In genomic region chr12:67758119-67758873, GRCh38 we compare ENCODE assay signal across 11 cellular contexts.
DNase-seq lines count a peak whose midpoint lies in the region; ATAC-seq lines count a peak whose summit lies in the region.
"Had no signal": no experiment of that assay in that cellular context is flagged by ENCODE, and none has a peak within 500 bp of the region (broad histone marks: within the 10 kb centered on the region; RNA-seq: fewer than 3 reads in every experiment).

No MANE protein-coding gene starts in this region.

- CTCF ChIA-PET in activated CD4-positive, alpha-beta memory T cell treated with anti-CD3 and anti-CD28 coated beads, Interleukin-2, amount 10 ng/mL, durations not matched to agents 7 days and 5 days (lab: Charles Lee) = no interaction called here

- POLR2A ChIA-PET in activated CD4-positive, alpha-beta memory T cell treated with anti-CD3 and anti-CD28 coated beads, Interleukin-2, amount 10 ng/mL, durations not matched to agents 7 days and 5 days (lab: Charles Lee) = no interaction called here

- no peaks in the 10 kb centered on the region; the same call in 1 of the 2 replicates for H3K36me3 ChIP-seq in Karpas-422 (ENCODE audit: insufficient read depth, low read length)

- H3K27ac Mint-ChIP-seq in activated naive CD8-positive, alpha-beta T cell = peak overlapping the region; percentile 24
- no peak overlapping the region for H3K27ac Mint-ChIP-seq in activated naive CD8-positive, alpha-beta T cell treated with anti-CD3 and anti-CD28 coated beads for 36 hours
- H3K27ac Mint-ChIP-seq in activated CD4-positive, alpha-beta memory T cell treated with anti-CD3 and anti-CD28 coated beads, Interleukin-2, amount 10 ng/mL, durations not matched to agents 7 days and 5 days = no peak overlapping the region
- H3K27ac Mint-ChIP-seq: natural killer cell treated with Interleukin-12 subunit alpha and Interleukin-12 subunit beta and Interleukin-15 and Interleukin-18, amount 100 ng/mL, for 72 hours had no signal

- no peaks in the 10 kb centered on the region for H3K79me2 ChIP-seq in Karpas-422 (ENCODE audit: low read length)

- no peaks in the 10 kb centered on the region for H3K9me2 ChIP-seq in Karpas-422 (replicated peaks; ENCODE audit: insufficient read depth, low read length)

- peak overlapping the region; percentile 64 for H3K4me2 ChIP-seq in Karpas-422 (ENCODE audit: low read depth, low read length, poor library complexity, severe bottlenecking)

- peak overlapping the region; percentile 50 for H3K9ac ChIP-seq in Karpas-422 (ENCODE audit: low read length)

- H3K4me1 ChIP-seq in Karpas-422 (ENCODE audit: low read length) = peaks cover 81% of the 10 kb centered on the region

- H3K4me3 Mint-ChIP-seq in activated naive CD8-positive, alpha-beta T cell = no peak overlapping the region
- no peak overlapping the region for H3K4me3 Mint-ChIP-seq in activated naive CD8-positive, alpha-beta T cell treated with anti-CD3 and anti-CD28 coated beads for 36 hours
- no peak overlapping the region for H3K4me3 Mint-ChIP-seq in activated CD4-positive, alpha-beta memory T cell treated with anti-CD3 and anti-CD28 coated beads, Interleukin-2, amount 10 ng/mL, durations not matched to agents 7 days and 5 days
- H3K4me3 Mint-ChIP-seq: natural killer cell treated with Interleukin-12 subunit alpha and Interleukin-12 subunit beta and Interleukin-15 and Interleukin-18, amount 100 ng/mL, for 72 hours had no signal

- peaks cover 3% of the 10 kb centered on the region for H3K9me3 Mint-ChIP-seq in activated naive CD8-positive, alpha-beta T cell (ENCODE audit: low read depth)
- peaks cover 4% of the 10 kb centered on the region for H3K9me3 Mint-ChIP-seq in activated naive CD8-positive, alpha-beta T cell treated with anti-CD3 and anti-CD28 coated beads for 36 hours
- no peaks in the 10 kb centered on the region for H3K9me3 Mint-ChIP-seq in activated CD4-positive, alpha-beta memory T cell treated with anti-CD3 and anti-CD28 coated beads, Interleukin-2, amount 10 ng/mL, durations not matched to agents 7 days and 5 days
- H3K9me3 Mint-ChIP-seq: natural killer cell treated with Interleukin-12 subunit alpha and Interleukin-12 subunit beta and Interleukin-15 and Interleukin-18, amount 100 ng/mL, for 72 hours had no signal

- DNase-seq in activated naive CD8-positive, alpha-beta T cell treated with anti-CD3 and anti-CD28 coated beads for 36 hours = no peak
- DNase-seq in Karpas-422 (peak; percentile 97), cerebellum (ENCODE audit: low spot score) (no peak), hepatic stellate cell (ENCODE audit: low spot score) (no peak)
- DNase-seq in effector CD4-positive, alpha-beta T cell = no peak
- no peak for DNase-seq in activated CD4-positive, alpha-beta memory T cell treated with anti-CD3 and anti-CD28 coated beads, Interleukin-2, amount 10 ng/mL, durations not matched to agents 7 days and 5 days
- DNase-seq: glutamatergic neuron, NCI-H187 treated with DMSO at 0.1 percent for 48 hours had no signal

- no peaks in the 10 kb centered on the region for H3K9me3 ChIP-seq in Karpas-422 (ENCODE audit: low read length)

- H2AFZ ChIP-seq in Karpas-422 (ENCODE audit: low read length) = 0 out of 2 replicates have a peak overlapping the region, but pooled peaks have one; percentile 8

- ATAC-seq in HG02840 (IDR thresholded peaks at IDR 0.05; ENCODE audit: low FRiP score, unreplicated experiment) = peak; percentile 92
- ATAC-seq: natural killer cell treated with Interleukin-12 subunit alpha and Interleukin-12 subunit beta and Interleukin-15 and Interleukin-18, amount 100 ng/mL, for 72 hours had no signal

- peaks cover 6% of the 10 kb centered on the region for H3K36me3 Mint-ChIP-seq in activated naive CD8-positive, alpha-beta T cell
- peaks cover 5% of the 10 kb centered on the region for H3K36me3 Mint-ChIP-seq in activated naive CD8-positive, alpha-beta T cell treated with anti-CD3 and anti-CD28 coated beads for 36 hours
- H3K36me3 Mint-ChIP-seq in activated CD4-positive, alpha-beta memory T cell treated with anti-CD3 and anti-CD28 coated beads, Interleukin-2, amount 10 ng/mL, durations not matched to agents 7 days and 5 days (ENCODE audit: low read depth) = no peaks in the 10 kb centered on the region
- H3K36me3 Mint-ChIP-seq: natural killer cell treated with Interleukin-12 subunit alpha and Interleukin-12 subunit beta and Interleukin-15 and Interleukin-18, amount 100 ng/mL, for 72 hours had no signal

- peak overlapping the region; percentile 37 for H3K4me3 ChIP-seq in Karpas-422 (ENCODE audit: low read length)

- H4K20me1 ChIP-seq in Karpas-422 (ENCODE audit: insufficient read depth, low read depth, low read length) = no peaks in the 10 kb centered on the region

- H3K27ac ChIP-seq in Karpas-422 (ENCODE audit: low read length) = peak overlapping the region; percentile 94

- peaks cover 28% of the 10 kb centered on the region for H3K4me1 Mint-ChIP-seq in activated naive CD8-positive, alpha-beta T cell (ENCODE audit: low read depth)
- peaks cover 28% of the 10 kb centered on the region for H3K4me1 Mint-ChIP-seq in activated naive CD8-positive, alpha-beta T cell treated with anti-CD3 and anti-CD28 coated beads for 36 hours
- H3K4me1 Mint-ChIP-seq in activated CD4-positive, alpha-beta memory T cell treated with anti-CD3 and anti-CD28 coated beads, Interleukin-2, amount 10 ng/mL, durations not matched to agents 7 days and 5 days = no peaks in the 10 kb centered on the region

- no peaks in the 10 kb centered on the region for H3K27me3 ChIP-seq in Karpas-422 (ENCODE audit: low read length)

- H3K27me3 Mint-ChIP-seq in activated naive CD8-positive, alpha-beta T cell = no peaks in the 10 kb centered on the region
- H3K27me3 Mint-ChIP-seq in activated naive CD8-positive, alpha-beta T cell treated with anti-CD3 and anti-CD28 coated beads for 36 hours = no peaks in the 10 kb centered on the region
- H3K27me3 Mint-ChIP-seq in activated CD4-positive, alpha-beta memory T cell treated with anti-CD3 and anti-CD28 coated beads, Interleukin-2, amount 10 ng/mL, durations not matched to agents 7 days and 5 days = no peaks in the 10 kb centered on the region
